Comparison of ENCODE assay signal across 16 cellular contexts in the genomic region with DNA sequence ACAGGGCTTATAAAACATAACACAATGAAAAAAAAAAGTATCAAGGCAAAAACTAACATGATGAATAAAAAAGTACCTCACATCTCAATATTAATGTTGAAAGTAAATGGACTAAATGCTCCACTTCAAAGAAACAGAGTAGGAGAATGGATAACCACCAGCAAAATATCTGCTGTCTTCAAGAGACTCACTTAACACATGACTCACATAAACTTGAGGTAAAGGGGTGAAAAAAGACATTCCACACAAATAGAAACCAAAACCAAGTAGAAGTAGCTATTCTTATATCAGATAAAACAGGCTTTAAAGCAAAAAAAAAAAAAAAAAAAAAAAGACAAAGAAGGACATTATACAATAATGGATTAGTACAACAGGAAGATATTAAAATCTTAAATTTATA.
DNase-seq lines count a peak whose midpoint lies in the region; ATAC-seq, FAIRE-seq and TF ChIP-seq lines count a peak whose summit lies in the region.
"Had no signal": no experiment of that assay in that cellular context is flagged by ENCODE, and none has a peak within 500 bp of the region (broad histone marks: within the 10 kb centered on the region; RNA-seq: fewer than 3 reads in every experiment).

No MANE protein-coding gene starts in this region.

- H3K4me3 ChIP-seq in effector memory CD4-positive, alpha-beta T cell (ENCODE audit: insufficient read depth, low read depth, low read length, poor library complexity, severe bottlenecking), result no peak overlapping the region
- H3K4me3 ChIP-seq: suprapubic skin had no signal

- H3K9me3 Mint-ChIP-seq in activated T-cell treated with anti-CD3 and anti-CD28 coated beads, Interleukin-2, amount 50 U/mL, for 4 hours, result peaks cover 54% of the 10 kb centered on the region
- H3K9me3 Mint-ChIP-seq in stimulated activated naive CD8-positive, alpha-beta T cell treated with anti-CD3 and anti-CD28 coated beads, Interleukin-15, Interleukin-2, amounts not matched to agents 100 ng/mL and 50 ng/mL, for 24 hours, result peaks cover 28% of the 10 kb centered on the region
- peaks cover 40% of the 10 kb centered on the region for H3K9me3 Mint-ChIP-seq in nephron progenitor cell

- peaks cover 62% of the 10 kb centered on the region for H3K36me3 Mint-ChIP-seq in activated T-cell treated with anti-CD3 and anti-CD28 coated beads, Interleukin-2, amount 50 U/mL, for 4 hours (ENCODE audit: insufficient read depth)
- H3K36me3 Mint-ChIP-seq in stimulated activated naive CD8-positive, alpha-beta T cell treated with anti-CD3 and anti-CD28 coated beads, Interleukin-15, Interleukin-2, amounts not matched to agents 100 ng/mL and 50 ng/mL, for 24 hours (ENCODE audit: low read depth), result peaks cover 78% of the 10 kb centered on the region
- H3K36me3 Mint-ChIP-seq in nephron progenitor cell (ENCODE audit: low read depth), result peaks cover 52% of the 10 kb centered on the region

- H3K27me3 Mint-ChIP-seq in activated T-cell treated with anti-CD3 and anti-CD28 coated beads, Interleukin-2, amount 50 U/mL, for 4 hours (ENCODE audit: low read depth), result no peaks in the 10 kb centered on the region
- H3K27me3 Mint-ChIP-seq in stimulated activated naive CD8-positive, alpha-beta T cell treated with anti-CD3 and anti-CD28 coated beads, Interleukin-15, Interleukin-2, amounts not matched to agents 100 ng/mL and 50 ng/mL, for 24 hours, result no peaks in the 10 kb centered on the region
- H3K27me3 Mint-ChIP-seq in nephron progenitor cell (ENCODE audit: low read depth, poor library complexity), result no peaks in the 10 kb centered on the region
- H3K27me3 Mint-ChIP-seq: progenitor cell of endocrine pancreas had no signal

- peaks cover 3% of the 10 kb centered on the region for H3K4me1 Mint-ChIP-seq in activated T-cell treated with anti-CD3 and anti-CD28 coated beads, Interleukin-2, amount 50 U/mL, for 4 hours (ENCODE audit: low read depth)
- H3K4me1 Mint-ChIP-seq in stimulated activated naive CD8-positive, alpha-beta T cell treated with anti-CD3 and anti-CD28 coated beads, Interleukin-15, Interleukin-2, amounts not matched to agents 100 ng/mL and 50 ng/mL, for 24 hours (ENCODE audit: low read depth), result peaks cover 12% of the 10 kb centered on the region
- H3K4me1 Mint-ChIP-seq in nephron progenitor cell, result no peaks in the 10 kb centered on the region

- H3K27me3 ChIP-seq in effector memory CD4-positive, alpha-beta T cell (replicated peaks; ENCODE audit: control insufficient read depth, insufficient read depth, low read length, poor library complexity, severe bottlenecking), result no peaks in the 10 kb centered on the region
- H3K27me3 ChIP-seq: suprapubic skin had no signal

- H3K9me3 ChIP-seq in effector memory CD4-positive, alpha-beta T cell (ENCODE audit: control insufficient read depth, low read length), result no peaks in the 10 kb centered on the region
- H3K9me3 ChIP-seq: suprapubic skin had no signal

- peak overlapping the region; percentile 3 for H3K27ac Mint-ChIP-seq in stimulated activated naive CD8-positive, alpha-beta T cell treated with anti-CD3 and anti-CD28 coated beads, Interleukin-15, Interleukin-2, amounts not matched to agents 100 ng/mL and 50 ng/mL, for 24 hours
- H3K27ac Mint-ChIP-seq in nephron progenitor cell, result no peak overlapping the region
- H3K27ac Mint-ChIP-seq: progenitor cell of endocrine pancreas had no signal

- no peak overlapping the region for H3K4me3 Mint-ChIP-seq in activated T-cell treated with anti-CD3 and anti-CD28 coated beads, Interleukin-2, amount 50 U/mL, for 4 hours
- no peak overlapping the region for H3K4me3 Mint-ChIP-seq in stimulated activated naive CD8-positive, alpha-beta T cell treated with anti-CD3 and anti-CD28 coated beads, Interleukin-15, Interleukin-2, amounts not matched to agents 100 ng/mL and 50 ng/mL, for 24 hours
- no peak overlapping the region for H3K4me3 Mint-ChIP-seq in nephron progenitor cell

- H3K27ac ChIP-seq in effector memory CD4-positive, alpha-beta T cell (ENCODE audit: insufficient read depth, low read length, poor library complexity, severe bottlenecking), result no peak overlapping the region
- H3K27ac ChIP-seq: suprapubic skin, VCaP had no signal

- ATAC-seq in activated T-cell treated with anti-CD3 and anti-CD28 coated beads, Interleukin-2, amount 50 U/mL, for 4 hours, result peak; percentile 63 to 77
- ATAC-seq: Panc1 had no signal

- H3K4me1 ChIP-seq in effector memory CD4-positive, alpha-beta T cell (ENCODE audit: control insufficient read depth, insufficient read depth, low read length, poor library complexity, severe bottlenecking), result no peaks in the 10 kb centered on the region
- H3K4me1 ChIP-seq: suprapubic skin had no signal

- DNase-seq in activated T-cell treated with anti-CD3 and anti-CD28 coated beads, Interleukin-2, amount 50 U/mL, for 4 hours, result no peak
- no peak for DNase-seq in activated T-cell treated with anti-CD3 and anti-CD28 coated beads, Interleukin-2, amount 50 U/mL, for 48 hours
- peak; percentile 13 for DNase-seq in MV-4-11 (lab: John Stamatoyannopoulos, UW)
- DNase-seq in effector memory CD4-positive, alpha-beta T cell, result no peak
- DNase-seq in nephron progenitor cell, result no peak
- DNase-seq in midbrain (lab: John Stamatoyannopoulos, UW), result no peak
- DNase-seq: ACHN; activated CD8-positive, alpha-beta memory T cell treated with anti-CD3 and anti-CD28 coated beads, Interleukin-2, amount 50 U/mL, for 4 hours; NCI-H2029 treated with DMSO at 0.1 percent for 48 hours; NCI-H69 had no signal

- H3K36me3 ChIP-seq in effector memory CD4-positive, alpha-beta T cell (ENCODE audit: control insufficient read depth, insufficient read depth, low read length), result no peaks in the 10 kb centered on the region

- peak; percentile 47 for FAIRE-seq in colon (lab: Jason Lieb, UNC)

- TF ChIP-seq CTCF in nephron progenitor cell (IDR thresholded peaks at IDR 0.05), result no peak
